ENCODE assay signal across 10 cellular contexts in genomic region chr1:59672851-59673574, GRCh38.
A peak's percentile ranks its signal among the peaks of the same experiment; 100 is the strongest.
DNase-seq lines count a peak whose midpoint lies in the region; ATAC-seq and TF ChIP-seq lines count a peak whose summit lies in the region.
"Had no signal": no experiment of that assay in that cellular context is flagged by ENCODE, and none has a peak within 500 bp of the region (broad histone marks: within the 10 kb centered on the region; RNA-seq: fewer than 3 reads in every experiment).

No MANE protein-coding gene starts in this region.

- H3K36me3 Mint-ChIP-seq in endothelial cell (ENCODE audit: low read depth, unreplicated experiment) (peaks cover 21% of the 10 kb centered on the region), neural crest cell (ENCODE audit: low read depth) (no peaks in the 10 kb centered on the region), T-helper 17 cell (ENCODE audit: low read depth) (peaks cover 4% of the 10 kb centered on the region)

- H3K4me3 Mint-ChIP-seq in endothelial cell (ENCODE audit: unreplicated experiment) (no peak overlapping the region), neural crest cell (no peak overlapping the region), T-helper 17 cell (no peak overlapping the region)
- H3K4me3 Mint-ChIP-seq: activated naive CD8-positive, alpha-beta T cell; T-helper 1 cell treated with Interleukin-12 subunit alpha and Interleukin-12 subunit beta and Interleukin-4 antibody, amounts not matched to agents 30 μg/mL and 1 μg/mL, for 36 hours had no signal

- H3K9me3 Mint-ChIP-seq in endothelial cell (ENCODE audit: unreplicated experiment) (no peaks in the 10 kb centered on the region), neural crest cell (peaks cover 2% of the 10 kb centered on the region)
- H3K9me3 Mint-ChIP-seq: T-helper 1 cell treated with Interleukin-12 subunit alpha and Interleukin-12 subunit beta and Interleukin-4 antibody, amounts not matched to agents 30 μg/mL and 1 μg/mL, for 36 hours had no signal

- in situ Hi-C loops in ACHN (cut with HindIII; ENCODE audit: low pct_ligation_motif_present, low pct_unique_long_range_greater_than_20kb, low sequenced_read_pairs): no loop called here

- H3K27me3 Mint-ChIP-seq in endothelial cell (ENCODE audit: unreplicated experiment) (peaks cover 4% of the 10 kb centered on the region), neural crest cell (ENCODE audit: low read depth) (no peaks in the 10 kb centered on the region), T-helper 17 cell (no peaks in the 10 kb centered on the region)
- H3K27me3 Mint-ChIP-seq: activated naive CD8-positive, alpha-beta T cell had no signal

- H3K9me3 ChIP-seq in T-helper 17 cell (ENCODE audit: control insufficient read depth, low read length, poor library complexity, severe bottlenecking): no peaks in the 10 kb centered on the region

- H3K27ac Mint-ChIP-seq in endothelial cell (ENCODE audit: unreplicated experiment) (peak overlapping the region; percentile 21), neural crest cell (ENCODE audit: unreplicated experiment) (peak overlapping the region; percentile 94), T-helper 17 cell (no peak overlapping the region)
- H3K27ac Mint-ChIP-seq: activated naive CD8-positive, alpha-beta T cell; T-helper 1 cell treated with Interleukin-12 subunit alpha and Interleukin-12 subunit beta and Interleukin-4 antibody, amounts not matched to agents 30 μg/mL and 1 μg/mL, for 36 hours had no signal

- ATAC-seq in GM21367 (IDR thresholded peaks at IDR 0.05; ENCODE audit: unreplicated experiment): no peak
- no peak for ATAC-seq in T-helper 17 cell

- peak; percentile 21 for DNase-seq in ACHN
- DNase-seq in LHCN-M2 (ENCODE audit: low read depth): peak; percentile 89
- DNase-seq in endothelial cell (ENCODE audit: low spot score): no peak
- DNase-seq in neural crest cell (ENCODE audit: low read depth, low spot score): no peak
- no peak for DNase-seq in DMS153 treated with DMSO at 0.1 percent for 48 hours (lab: John Stamatoyannopoulos, UW; ENCODE audit: unreplicated experiment)
- no peak for DNase-seq in T-helper 17 cell
- DNase-seq in DMS114 treated with DMSO at 0.1 percent for 48 hours (lab: John Stamatoyannopoulos, UW; ENCODE audit: unreplicated experiment): no peak

- H3K4me1 Mint-ChIP-seq in endothelial cell (ENCODE audit: unreplicated experiment) (peaks cover 30% of the 10 kb centered on the region), neural crest cell (peaks cover 77% of the 10 kb centered on the region), T-helper 17 cell (peaks cover 6% of the 10 kb centered on the region)

- TF ChIP-seq CTCF in endothelial cell (IDR thresholded peaks at IDR 0.05; ENCODE audit: unreplicated experiment) (no peak), neural crest cell (conservative IDR thresholded peaks at IDR 0.05) (no peak)

Comparison
In these comparisons a context has a peak if more than half of its experiments do, and no peak if none do; other contexts are left out.
1. DNase-seq: peak in ACHN (single experiment) and LHCN-M2 (single experiment); none in endothelial cell (single experiment), neural crest cell (single experiment), DMS153 treated with DMSO at 0.1 percent for 48 hours (single experiment), T-helper 17 cell (0 of 3) and DMS114 treated with DMSO at 0.1 percent for 48 hours (single experiment).